9 cellular contexts compared by ENCODE assay signal in the genomic region with DNA sequence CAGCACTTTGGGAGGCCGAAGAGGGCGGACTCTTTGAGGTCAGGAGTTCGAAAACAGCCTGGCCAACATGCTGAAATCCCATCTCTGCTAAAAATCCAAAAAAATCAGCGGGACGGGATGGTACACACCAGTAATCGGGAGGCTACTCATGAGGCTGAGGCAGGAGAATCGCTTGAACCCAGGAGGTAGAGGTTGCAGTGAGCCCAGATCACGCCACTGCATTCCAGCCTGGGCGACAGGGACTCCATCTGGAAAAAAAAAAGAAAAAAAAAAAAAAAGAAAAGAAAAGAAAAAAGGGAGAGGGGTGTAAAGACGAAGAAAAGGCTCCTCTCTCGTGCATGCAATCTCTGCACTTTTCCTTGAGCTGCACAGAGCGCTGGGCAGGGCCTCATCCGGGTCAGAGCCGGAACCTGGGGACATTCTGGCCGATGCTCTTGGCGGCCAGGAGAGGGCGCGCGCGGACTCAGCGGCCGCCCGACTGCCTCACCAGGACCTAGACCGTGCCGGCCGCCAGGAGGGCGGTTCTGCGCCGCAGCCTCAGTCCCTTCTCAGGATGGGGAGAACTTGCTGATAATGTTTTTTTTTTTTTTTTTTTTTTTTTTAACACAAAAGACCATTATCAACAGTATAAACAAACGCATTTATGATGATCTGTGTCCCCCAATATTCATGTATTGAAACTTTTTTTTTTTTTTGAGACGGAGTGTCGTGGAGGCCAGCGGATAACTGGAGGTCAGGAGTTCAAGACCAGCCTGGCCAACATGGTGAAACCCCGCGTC. TPM values are rescaled to one million over a fixed set of nuclear protein-coding genes. Genes with fewer than 3 reads are reported as not detected.
DNase-seq lines count a peak whose midpoint lies in the region; ATAC-seq, FAIRE-seq and TF ChIP-seq lines count a peak whose summit lies in the region.
"Had no signal": no experiment of that assay in that cellular context is flagged by ENCODE, and none has a peak within 500 bp of the region (broad histone marks: within the 10 kb centered on the region; RNA-seq: fewer than 3 reads in every experiment).

No MANE protein-coding gene starts in this region.

- H3K36me3 ChIP-seq in OCI-LY3 (replicated peaks; ENCODE audit: low read depth, low read length) = no peaks in the 10 kb centered on the region
- no peaks in the 10 kb centered on the region for H3K36me3 ChIP-seq in naive thymus-derived CD4-positive, alpha-beta T cell (ENCODE audit: control insufficient read depth in 2 of 3, insufficient read depth in 3 of 3, low read length in 3 of 3)

- no peak overlapping the region for H3K27ac Mint-ChIP-seq in naive thymus-derived CD4-positive, alpha-beta T cell
- H3K27ac Mint-ChIP-seq: stimulated activated naive CD8-positive, alpha-beta T cell treated with anti-CD3 and anti-CD28 coated beads, Interleukin-15, Interleukin-2, amounts not matched to agents 100 ng/mL and 50 ng/mL, for 24 hours had no signal

- TF ChIP-seq CTCF in A549 (IDR thresholded peaks at IDR 0.05) = peak; percentile 91
- TF ChIP-seq CTCF in OCI-LY3 (IDR thresholded peaks at IDR 0.05; ENCODE audit: low read depth, low read length) = peak; percentile 86

- POLR2A ChIA-PET in A549 (lab: Yijun Ruan, JAX) = no interaction called here
- POLR2A ChIA-PET in naive thymus-derived CD4-positive, alpha-beta T cell (lab: Charles Lee) = interaction anchor here (0.6 to 0.7 kb wide), 3 partner anchors 35 to 127 kb away, joined by 3 to 4 read pairs (median 3); no protein-coding TSS in a partner anchor

- TF ChIP-seq POLR2A in A549 (IDR thresholded peaks at IDR 0.05; ENCODE audit: low read length) (no peak), GM18505 (IDR thresholded peaks at IDR 0.05; ENCODE audit: borderline replicate concordance, extremely low read depth, insufficient read depth, insufficient read length) (no peak)

- H3K27me3 ChIP-seq in OCI-LY3 (ENCODE audit: low read depth, low read length) = no peaks in the 10 kb centered on the region; the same call in 1 of the 2 replicates
- H3K27me3 ChIP-seq in naive thymus-derived CD4-positive, alpha-beta T cell (ENCODE audit: control insufficient read depth in 2 of 2, insufficient read depth in 2 of 2, low read length in 2 of 2) = no peaks in the 10 kb centered on the region

- no peaks in the 10 kb centered on the region for H3K36me3 Mint-ChIP-seq in naive thymus-derived CD4-positive, alpha-beta T cell

- H3K9me3 Mint-ChIP-seq in naive thymus-derived CD4-positive, alpha-beta T cell = no peaks in the 10 kb centered on the region
- H3K9me3 Mint-ChIP-seq: stimulated activated naive CD8-positive, alpha-beta T cell treated with anti-CD3 and anti-CD28 coated beads, Interleukin-15, Interleukin-2, amounts not matched to agents 100 ng/mL and 50 ng/mL, for 24 hours had no signal

- H4K20me1 ChIP-seq in OCI-LY3 (ENCODE audit: insufficient read depth, low read length) = no peaks in the 10 kb centered on the region

- ATAC-seq in A549 (peak; percentile 99 to 100), GM18505 (IDR thresholded peaks at IDR 0.05; ENCODE audit: unreplicated experiment) (peak; percentile 58), esophagus mucosa (peak; percentile 97)
- ATAC-seq in naive thymus-derived CD4-positive, alpha-beta T cell = peak; percentile 100

- intact Hi-C loops in naive thymus-derived CD4-positive, alpha-beta T cell (cut with micrococcal nuclease) = loop anchor here (1.0 kb wide), 4 partner anchors 9 to 53 kb away; a partner anchor contains a TSS

- H2AFZ ChIP-seq in OCI-LY3 (ENCODE audit: low read depth, low read length) = peak overlapping the region; percentile 84

- no peak overlapping the region for H3K4me3 Mint-ChIP-seq in naive thymus-derived CD4-positive, alpha-beta T cell
- H3K4me3 Mint-ChIP-seq: stimulated activated naive CD8-positive, alpha-beta T cell treated with anti-CD3 and anti-CD28 coated beads, Interleukin-15, Interleukin-2, amounts not matched to agents 100 ng/mL and 50 ng/mL, for 24 hours had no signal

- H3K27ac ChIP-seq in A549 (peak overlapping the region; percentile 51 to 77; a peak in 5 of 6 replicates), OCI-LY3 (ENCODE audit: low read length) (no peak overlapping the region)
- no peak overlapping the region for H3K27ac ChIP-seq in naive thymus-derived CD4-positive, alpha-beta T cell (ENCODE audit: low read depth, low read length)

- H3K4me2 ChIP-seq in A549 (peak overlapping the region; percentile 61), OCI-LY3 (ENCODE audit: low read length) (peak overlapping the region; percentile 61)

- H3K4me1 Mint-ChIP-seq in naive thymus-derived CD4-positive, alpha-beta T cell = peaks cover 0 to under 1% (median 0%) of the 10 kb centered on the region in 7 donors

- peaks cover 5% of the 10 kb centered on the region; the same call in 1 of the 3 replicates for H3K4me1 ChIP-seq in A549
- 0 out of 2 replicates have a peak, but pooled peaks cover 5% of the 10 kb centered on the region for H3K4me1 ChIP-seq in OCI-LY3 (ENCODE audit: low read length)
- no peaks in the 10 kb centered on the region for H3K4me1 ChIP-seq in naive thymus-derived CD4-positive, alpha-beta T cell (ENCODE audit: control insufficient read depth in 2 of 2, insufficient read depth in 2 of 2, low read length in 2 of 2)

- WGBS in A549 (ENCODE audit: missing lambda C conversion rate) = 18% methylated on average over 35 of the region's 35 CpGs

- no peaks in the 10 kb centered on the region for H3K9me3 ChIP-seq in A549
- peaks cover 3% of the 10 kb centered on the region; the same call in 1 of the 2 replicates for H3K9me3 ChIP-seq in OCI-LY3 (ENCODE audit: insufficient read depth, low read length)
- H3K9me3 ChIP-seq in naive thymus-derived CD4-positive, alpha-beta T cell (ENCODE audit: control insufficient read depth in 2 of 3, low read length in 3 of 3) = no peaks in the 10 kb centered on the region

- CTCF ChIA-PET in A549 (lab: Yijun Ruan, JAX) = interaction anchor here (0.6 to 13.7 kb wide), 19 partner anchors 8 to 142 kb away, joined by 3 to 295 read pairs (median 4); a partner anchor contains a TSS
- CTCF ChIA-PET in naive thymus-derived CD4-positive, alpha-beta T cell (lab: Charles Lee) = interaction anchor here (0.7 kb wide), 1 partner anchor 499 kb away, joined by 6 read pairs; no protein-coding TSS in a partner anchor

- H3K9ac ChIP-seq in OCI-LY3 (ENCODE audit: low read length) = no peak overlapping the region

- H3K4me3 ChIP-seq in A549 (no peak overlapping the region), OCI-LY3 (ENCODE audit: low read length) (0 out of 2 replicates have a peak overlapping the region, but pooled peaks have one; percentile 25)
- H3K4me3 ChIP-seq in naive thymus-derived CD4-positive, alpha-beta T cell (ENCODE audit: low read length) = no peak overlapping the region

- DNase-seq in A549 (ENCODE audit: low read depth in 1 of 2, low spot score in 1 of 2) (peak; percentile 59 to 87), HTR-8/SVneo (ENCODE audit: insufficient read length, low spot score) (peak; percentile 50)
- DNase-seq in activated CD8-positive, alpha-beta memory T cell treated with anti-CD3 and anti-CD28 coated beads, Interleukin-2, amount 50 U/mL, for 48 hours = peak; percentile 87
- DNase-seq in naive thymus-derived CD4-positive, alpha-beta T cell = peak in 8 of 9 donors; percentile 42 to 70 (median 48)
- peak; percentile 62 for DNase-seq in stimulated activated naive CD4-positive, alpha-beta T cell treated with Interleukin-2 at 50 U/mL for 16 hours (lab: John Stamatoyannopoulos, UW)

- no peak for TF ChIP-seq EP300 in A549 (IDR thresholded peaks at IDR 0.05)

- FAIRE-seq in A549 (lab: Jason Lieb, UNC) (no peak), HTR-8/SVneo (lab: Jason Lieb, UNC) (peak; percentile 79)

- H3K79me2 ChIP-seq in OCI-LY3 (ENCODE audit: low read length) = no peaks in the 10 kb centered on the region

- TF ChIP-seq RAD21 in A549 (conservative IDR thresholded peaks at IDR 0.05 in 1 of 2, IDR thresholded peaks at IDR 0.05 in 1 of 2) = peak; percentile 68 to 71

- peaks cover 0 to 9% (median 0%) of the 10 kb centered on the region in 5 donors for H3K27me3 Mint-ChIP-seq in naive thymus-derived CD4-positive, alpha-beta T cell

RNA-seq across cellular contexts. Expression of a gene that starts 8.2 kb away (rescaled TPM):
- 22.7 and 23.2 TPM in 2 replicates for polyA plus RNA-seq in A549 (2011; rRNA removed)
- polyA plus RNA-seq in A549 (2012; cell fraction: cytosol; rRNA removed) = 67.8 and 89.3 TPM in 2 replicates
- 52.7 and 59.0 TPM in 2 replicates for polyA plus RNA-seq in A549 (2012; cell fraction: nucleus; rRNA removed)
- 40.1 to 42.1 TPM (median 41.2 TPM) in 3 replicates for polyA plus RNA-seq in A549 (2017; fragmentation: RNase III; extraction: RNeasy Plus Mini Kit Qiagen cat#74134 plus additional on column Dnase treatment)
- polyA minus RNA-seq in A549 (2011; rRNA and poly(A)+ RNA removed) = 6.4 and 7.4 TPM in 2 replicates
- total RNA-seq in esophagus mucosa = 19.5 TPM
- total RNA-seq in naive thymus-derived CD4-positive, alpha-beta T cell = 10 to 100 TPM; 13.6 to 30.4 (median 24.0) TPM
- polyA plus RNA-seq in naive thymus-derived CD4-positive, alpha-beta T cell = 10 to 100 TPM; 24.8 to 26.8 TPM

RNA-seq across cellular contexts. Expression of a gene that starts 16.8 kb away (rescaled TPM):
- polyA plus RNA-seq in A549 (2011; rRNA removed) (not detected in 2 replicates), A549 (2017; fragmentation: RNase III; extraction: RNeasy Plus Mini Kit Qiagen cat#74134 plus additional on column Dnase treatment) (0.10 to 0.33 TPM in 2 of 3 replicates, not detected in the other)
- 0.08 and 0.12 TPM in 2 replicates for polyA plus RNA-seq in A549 (2012; cell fraction: cytosol; rRNA removed)
- 0.18 and 0.45 TPM in 2 replicates for polyA plus RNA-seq in A549 (2012; cell fraction: nucleus; rRNA removed)
- not detected in 2 replicates for polyA minus RNA-seq in A549 (2011; rRNA and poly(A)+ RNA removed)
- 97.0 TPM for total RNA-seq in esophagus mucosa
- total RNA-seq in naive thymus-derived CD4-positive, alpha-beta T cell = under 1 TPM in 2 of 5 experiments, not detected in 3; 0.59 to 0.72 TPM
- not detected for polyA plus RNA-seq in naive thymus-derived CD4-positive, alpha-beta T cell

RNA-seq across cellular contexts. Expression of a gene that starts 37.0 kb away (rescaled TPM):
- 9.3 and 10.6 TPM in 2 replicates for polyA plus RNA-seq in A549 (2011; rRNA removed)
- 25.4 and 33.8 TPM in 2 replicates for polyA plus RNA-seq in A549 (2012; cell fraction: cytosol; rRNA removed)
- polyA plus RNA-seq in A549 (2012; cell fraction: nucleus; rRNA removed) = 108 and 114 TPM in 2 replicates
- 20.5 to 22.5 TPM (median 22.3 TPM) in 3 replicates for polyA plus RNA-seq in A549 (2017; fragmentation: RNase III; extraction: RNeasy Plus Mini Kit Qiagen cat#74134 plus additional on column Dnase treatment)
- polyA minus RNA-seq in A549 (2011; rRNA and poly(A)+ RNA removed) = 6.8 and 12.8 TPM in 2 replicates
- total RNA-seq in esophagus mucosa = 16.4 TPM
- total RNA-seq in naive thymus-derived CD4-positive, alpha-beta T cell = 100 to 1,000 TPM in 2 of 5 experiments, 10 to 100 TPM in 3; 48.6 to 149 (median 87.0) TPM
- polyA plus RNA-seq in naive thymus-derived CD4-positive, alpha-beta T cell = 10 to 100 TPM; 12.4 to 30.0 TPM

RNA-seq across cellular contexts. Expression of a gene that starts 44.7 kb away (rescaled TPM):
- polyA plus RNA-seq in A549 (2011; rRNA removed) (0.85 and 0.86 TPM in 2 replicates), A549 (2017; fragmentation: RNase III; extraction: RNeasy Plus Mini Kit Qiagen cat#74134 plus additional on column Dnase treatment) (0.40 to 0.59 TPM (median 0.54 TPM) in 3 replicates)
- 0.48 and 0.51 TPM in 2 replicates for polyA plus RNA-seq in A549 (2012; cell fraction: cytosol; rRNA removed)
- polyA plus RNA-seq in A549 (2012; cell fraction: nucleus; rRNA removed) = 0.60 and 1.3 TPM in 2 replicates
- polyA minus RNA-seq in A549 (2011; rRNA and poly(A)+ RNA removed) = 0.54 and 0.58 TPM in 2 replicates
- 15.3 TPM for total RNA-seq in esophagus mucosa
- 10 to 100 TPM in 1 of 5 experiments, 1 to 10 TPM in 1, not detected in 3; 2.3 to 17.2 TPM for total RNA-seq in naive thymus-derived CD4-positive, alpha-beta T cell
- polyA plus RNA-seq in naive thymus-derived CD4-positive, alpha-beta T cell = not detected

RNA-seq across cellular contexts. Expression of a gene that starts 57.7 kb away (rescaled TPM):
- polyA plus RNA-seq in A549 (2011; rRNA removed) (0.16 and 0.23 TPM in 2 replicates), A549 (2017; fragmentation: RNase III; extraction: RNeasy Plus Mini Kit Qiagen cat#74134 plus additional on column Dnase treatment) (0.08 to 0.12 TPM in 2 of 3 replicates, not detected in the other)
- polyA plus RNA-seq in A549 (2012; cell fraction: cytosol; rRNA removed) = 0.44 and 0.60 TPM in 2 replicates
- 1.3 and 2.2 TPM in 2 replicates for polyA plus RNA-seq in A549 (2012; cell fraction: nucleus; rRNA removed)
- polyA minus RNA-seq in A549 (2011; rRNA and poly(A)+ RNA removed) = not detected in 2 replicates
- 6.9 TPM for total RNA-seq in esophagus mucosa
- 1 to 10 TPM in 4 of 5 experiments, not detected in 1; 1.1 to 7.9 (median 1.4) TPM for total RNA-seq in naive thymus-derived CD4-positive, alpha-beta T cell
- 10 to 100 TPM in 1 of 2 donors, 1 to 10 TPM in 1; 1.9 to 11.2 TPM for polyA plus RNA-seq in naive thymus-derived CD4-positive, alpha-beta T cell

Comparison
In these comparisons a context has a peak if more than half of its experiments do, and no peak if none do; other contexts are left out.
1. H3K27ac ChIP-seq: peak in A549 (2 of 2); none in OCI-LY3 (single experiment) and naive thymus-derived CD4-positive, alpha-beta T cell (single experiment).
2. RNA of a gene that starts 16.8 kb away (total RNA-seq): 97.0 TPM in esophagus mucosa (single experiment); 0.59 to 0.72 TPM in naive thymus-derived CD4-positive, alpha-beta T cell; every median in the first group is over 10 times any median in the second.
3. Peak in every context shown above with its lines, with median percentiles within 50 percentile points of each other: ATAC-seq and DNase-seq.